In genomic region chr7:88215295-88215694, GRCh38 we compare ENCODE assay signal across 20 cellular contexts.
"Had no signal": no experiment of that assay in that cellular context is flagged by ENCODE, and none has a peak within 500 bp of the region (broad histone marks: within the 10 kb centered on the region; RNA-seq: fewer than 3 reads in every experiment).

No MANE protein-coding gene starts in this region.

- H3K9me3 Mint-ChIP-seq: activated CD4-positive, alpha-beta memory T cell treated with anti-CD3 and anti-CD28 coated beads, Interleukin-2, amount 10 ng/mL, durations not matched to agents 7 days and 5 days; activated naive CD4-positive, alpha-beta T cell treated with anti-CD3 and anti-CD28 coated beads, Interleukin-2, amount 50 U/mL, for 24 hours had no signal

- ATAC-seq: T-helper 17 cell had no signal

- H3K27ac Mint-ChIP-seq: activated CD4-positive, alpha-beta memory T cell treated with anti-CD3 and anti-CD28 coated beads, Interleukin-2, amount 10 ng/mL, durations not matched to agents 7 days and 5 days; activated naive CD4-positive, alpha-beta T cell treated with anti-CD3 and anti-CD28 coated beads, Interleukin-2, amount 50 U/mL, for 24 hours; T-helper 17 cell had no signal

- H3K27me3 Mint-ChIP-seq: activated CD4-positive, alpha-beta memory T cell treated with anti-CD3 and anti-CD28 coated beads, Interleukin-2, amount 10 ng/mL, durations not matched to agents 7 days and 5 days; activated naive CD4-positive, alpha-beta T cell treated with anti-CD3 and anti-CD28 coated beads, Interleukin-2, amount 50 U/mL, for 24 hours; T-helper 17 cell had no signal

- DNase-seq: activated CD4-positive, alpha-beta memory T cell treated with anti-CD3 and anti-CD28 coated beads, Interleukin-2, amount 10 ng/mL, durations not matched to agents 7 days and 5 days; activated CD4-positive, alpha-beta T cell treated with anti-CD3 and anti-CD28 coated beads, Interleukin-2, amount 50 U/mL, for 1 hour; activated CD4-positive, CD25-positive, alpha-beta regulatory T cell; activated effector memory CD4-positive, alpha-beta T cell treated with Interleukin-2 at 50 U/mL for 16 hours; activated naive CD4-positive, alpha-beta T cell; aorta; caudate nucleus; colonic mucosa; NCI-H1092; NCI-H1417; NCI-H1930; NCI-H345; NCI-H510A; NCI-H526 treated with DMSO at 0.1 percent for 48 hours; NCI-H82; SIG-M5; T-helper 17 cell; T-helper 9 cell had no signal

- H3K4me3 Mint-ChIP-seq: activated CD4-positive, alpha-beta memory T cell treated with anti-CD3 and anti-CD28 coated beads, Interleukin-2, amount 10 ng/mL, durations not matched to agents 7 days and 5 days; activated naive CD4-positive, alpha-beta T cell treated with anti-CD3 and anti-CD28 coated beads, Interleukin-2, amount 50 U/mL, for 24 hours; T-helper 17 cell had no signal

- H3K4me3 ChIP-seq: breast epithelium, colonic mucosa had no signal

- H3K9me3 ChIP-seq: breast epithelium, colonic mucosa had no signal

- H3K27me3 ChIP-seq: breast epithelium, colonic mucosa had no signal

- H3K27ac ChIP-seq: breast epithelium, colonic mucosa had no signal
